1 cellular context compared by ENCODE assay signal in genomic region chr12:100360450-100360849, GRCh38.
TF ChIP-seq lines count a peak whose summit lies in the region.

No MANE protein-coding gene starts in this region.

TF ChIP-seq in HepG2, 621 proteins besides CTCF, POLR2A, EP300 and RAD21:
- TF ChIP-seq ZNF768 (CRISPR knock-in tag; IDR thresholded peaks at IDR 0.05) (peak; percentile 52; the same call in 1 of the 2 replicates), TCF7L2 (IDR thresholded peaks at IDR 0.05; ENCODE audit: low read depth, low read length) (no peak)
